ENCODE assay signal across 18 cellular contexts in genomic region chr18:46220116-46220515, GRCh38.
A peak's percentile ranks its signal among the peaks of the same experiment; 100 is the strongest.
DNase-seq lines count a peak whose midpoint lies in the region; TF ChIP-seq lines count a peak whose summit lies in the region.
"Had no signal": no experiment of that assay in that cellular context is flagged by ENCODE, and none has a peak within 500 bp of the region (broad histone marks: within the 10 kb centered on the region; RNA-seq: fewer than 3 reads in every experiment).

No MANE protein-coding gene starts in this region.

- TF ChIP-seq CTCF in epithelial cell of esophagus (IDR thresholded peaks at IDR 0.05; ENCODE audit: insufficient read depth, low read depth, low read length, missing control alignments), result no peak

- H3K4me1 Mint-ChIP-seq in T-helper 2 cell treated with Interferon-gamma antibody and Interleukin-4, amounts not matched to agents 5 μg/mL and 100 μg/mL, for 36 hours (ENCODE audit: low read depth), result peaks cover 53% of the 10 kb centered on the region
- peaks cover 82% of the 10 kb centered on the region for H3K4me1 Mint-ChIP-seq in activated CD4-positive, alpha-beta memory T cell treated with anti-CD3 and anti-CD28 coated beads for 36 hours (ENCODE audit: low read depth)

- no peak overlapping the region for H3K4me3 Mint-ChIP-seq in T-helper 2 cell treated with Interferon-gamma antibody and Interleukin-4, amounts not matched to agents 5 μg/mL and 100 μg/mL, for 36 hours
- no peak overlapping the region for H3K4me3 Mint-ChIP-seq in activated CD4-positive, alpha-beta memory T cell treated with anti-CD3 and anti-CD28 coated beads for 36 hours
- H3K4me3 Mint-ChIP-seq: natural killer cell; T-helper 1 cell treated with Interleukin-12 subunit alpha and Interleukin-12 subunit beta and Interleukin-4 antibody, amounts not matched to agents 30 μg/mL and 1 μg/mL, for 36 hours had no signal

- peaks cover 42% of the 10 kb centered on the region for H3K36me3 Mint-ChIP-seq in T-helper 2 cell treated with Interferon-gamma antibody and Interleukin-4, amounts not matched to agents 5 μg/mL and 100 μg/mL, for 36 hours (ENCODE audit: low read depth)
- peaks cover 36% of the 10 kb centered on the region for H3K36me3 Mint-ChIP-seq in activated CD4-positive, alpha-beta memory T cell treated with anti-CD3 and anti-CD28 coated beads for 36 hours

- H3K4me3 ChIP-seq in MG63 (no peak overlapping the region), epithelial cell of esophagus (ENCODE audit: low read length) (no peak overlapping the region)
- H3K4me3 ChIP-seq: hepatocyte, uterus had no signal

- H3K27me3 ChIP-seq in MG63, result no peaks in the 10 kb centered on the region
- H3K27me3 ChIP-seq: hepatocyte, uterus had no signal

- peaks cover 7% of the 10 kb centered on the region for H3K36me3 ChIP-seq in MG63
- H3K36me3 ChIP-seq: uterus had no signal

- POLR2A ChIA-PET in activated CD4-positive, alpha-beta memory T cell treated with anti-CD3 and anti-CD28 coated beads for 36 hours (lab: Charles Lee), result no interaction called here

- H3K9me3 ChIP-seq in MG63, result no peaks in the 10 kb centered on the region
- H3K9me3 ChIP-seq: uterus had no signal

- no peak overlapping the region for H3K27ac Mint-ChIP-seq in T-helper 2 cell treated with Interferon-gamma antibody and Interleukin-4, amounts not matched to agents 5 μg/mL and 100 μg/mL, for 36 hours
- H3K27ac Mint-ChIP-seq in activated CD4-positive, alpha-beta memory T cell treated with anti-CD3 and anti-CD28 coated beads for 36 hours, result no peak overlapping the region
- H3K27ac Mint-ChIP-seq: natural killer cell; T-helper 1 cell treated with Interleukin-12 subunit alpha and Interleukin-12 subunit beta and Interleukin-4 antibody, amounts not matched to agents 30 μg/mL and 1 μg/mL, for 36 hours had no signal

- DNase-seq in ELR (ENCODE audit: low read depth) (peak; percentile 81), MG63 (peak; percentile 22), epithelial cell of esophagus (ENCODE audit: low read depth) (peak; percentile 71), non-pigmented ciliary epithelial cell (ENCODE audit: low read depth) (peak; percentile 65), NCI-H1436 (lab: John Stamatoyannopoulos, UW) (no peak)
- no peak for DNase-seq in T-helper 2 cell treated with Interferon-gamma antibody and Interleukin-4, amounts not matched to agents 5 μg/mL and 100 μg/mL, for 36 hours (ENCODE audit: low spot score)
- DNase-seq in activated CD4-positive, alpha-beta memory T cell treated with anti-CD3 and anti-CD28 coated beads for 36 hours, result no peak
- no peak for DNase-seq in activated CD8-positive, alpha-beta memory T cell treated with anti-CD3 and anti-CD28 coated beads, Interleukin-2, amount 50 U/mL, for 4 hours
- DNase-seq: activated T-cell treated with anti-CD3 and anti-CD28 coated beads, Interleukin-2, amount 50 U/mL, for 48 hours; effector CD4-positive, alpha-beta T cell; GF-D8; KBM-7; natural killer cell; NCI-H1436 treated with DMSO at 0.1 percent for 48 hours; stimulated activated naive CD8-positive, alpha-beta T cell treated with anti-CD3 and anti-CD28 coated beads, Interleukin-15, Interleukin-2, amounts not matched to agents 100 U/mL and 50 U/mL, for 24 hours; uterus had no signal

- CTCF ChIA-PET in activated CD4-positive, alpha-beta memory T cell treated with anti-CD3 and anti-CD28 coated beads for 36 hours (lab: Charles Lee), result interaction anchor here (1.5 to 6.0 kb wide), 2 partner anchors 47 to 72 kb away, joined by 4 to 35 read pairs; a partner anchor contains a TSS

- H3K27me3 Mint-ChIP-seq in T-helper 2 cell treated with Interferon-gamma antibody and Interleukin-4, amounts not matched to agents 5 μg/mL and 100 μg/mL, for 36 hours (ENCODE audit: low read depth), result no peaks in the 10 kb centered on the region
- no peaks in the 10 kb centered on the region for H3K27me3 Mint-ChIP-seq in activated CD4-positive, alpha-beta memory T cell treated with anti-CD3 and anti-CD28 coated beads for 36 hours

- H3K9me3 Mint-ChIP-seq in T-helper 2 cell treated with Interferon-gamma antibody and Interleukin-4, amounts not matched to agents 5 μg/mL and 100 μg/mL, for 36 hours, result no peaks in the 10 kb centered on the region
- no peaks in the 10 kb centered on the region for H3K9me3 Mint-ChIP-seq in activated CD4-positive, alpha-beta memory T cell treated with anti-CD3 and anti-CD28 coated beads for 36 hours
- H3K9me3 Mint-ChIP-seq: natural killer cell; T-helper 1 cell treated with Interleukin-12 subunit alpha and Interleukin-12 subunit beta and Interleukin-4 antibody, amounts not matched to agents 30 μg/mL and 1 μg/mL, for 36 hours had no signal

- intact Hi-C loops in activated CD4-positive, alpha-beta memory T cell treated with anti-CD3 and anti-CD28 coated beads for 36 hours (cut with micrococcal nuclease), result loop anchor here (5.0 kb wide), 1 partner anchor 47 kb away; no protein-coding TSS in a partner anchor

Comparison
In these comparisons a context has a peak if more than half of its experiments do, and no peak if none do; other contexts are left out.
1. DNase-seq: peak in ELR (single experiment), MG63 (single experiment), epithelial cell of esophagus (single experiment) and non-pigmented ciliary epithelial cell (single experiment); none in T-helper 2 cell treated with Interferon-gamma antibody and Interleukin-4, amounts not matched to agents 5 μg/mL and 100 μg/mL, for 36 hours (single experiment), NCI-H1436 (single experiment), activated CD4-positive, alpha-beta memory T cell treated with anti-CD3 and anti-CD28 coated beads for 36 hours (single experiment) and activated CD8-positive, alpha-beta memory T cell treated with anti-CD3 and anti-CD28 coated beads, Interleukin-2, amount 50 U/mL, for 4 hours (single experiment).